In the genomic region with DNA sequence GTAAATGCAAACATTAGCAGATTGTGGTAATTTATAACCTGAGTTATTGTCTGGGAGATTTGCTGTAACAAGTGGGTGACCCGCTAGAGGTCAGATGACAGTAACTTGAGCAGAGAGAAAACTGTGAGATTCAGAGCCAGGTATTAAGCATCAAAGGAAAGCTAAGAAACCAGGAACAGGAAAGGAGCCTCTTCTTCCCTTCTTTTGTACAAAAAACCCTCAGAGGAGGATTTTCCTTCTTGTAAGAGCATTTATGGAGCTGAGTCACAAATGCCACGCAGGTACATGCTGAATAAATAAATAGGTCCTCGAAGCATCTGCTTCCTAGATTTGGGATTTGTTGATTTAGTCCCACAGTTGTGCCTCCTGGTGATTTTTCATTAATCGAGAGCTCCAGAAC, we compare ENCODE assay signal across 13 cellular contexts.
A peak's percentile ranks its signal among the peaks of the same experiment; 100 is the strongest.
DNase-seq lines count a peak whose midpoint lies in the region; ATAC-seq, FAIRE-seq and TF ChIP-seq lines count a peak whose summit lies in the region.
"Had no signal": no experiment of that assay in that cellular context is flagged by ENCODE, and none has a peak within 500 bp of the region (broad histone marks: within the 10 kb centered on the region; RNA-seq: fewer than 3 reads in every experiment).

No MANE protein-coding gene starts in this region.

- no peak overlapping the region for H3K4me2 ChIP-seq in SK-N-SH
- H3K4me2 ChIP-seq in Karpas-422 (ENCODE audit: low read depth, low read length, poor library complexity, severe bottlenecking): no peak overlapping the region

- H4K20me1 ChIP-seq in SK-N-SH (ENCODE audit: insufficient read depth): no peaks in the 10 kb centered on the region
- H4K20me1 ChIP-seq in Karpas-422 (ENCODE audit: insufficient read depth, low read depth, low read length): no peaks in the 10 kb centered on the region

- no peaks in the 10 kb centered on the region for H3K9me2 ChIP-seq in SK-N-SH
- no peaks in the 10 kb centered on the region for H3K9me2 ChIP-seq in Karpas-422 (replicated peaks; ENCODE audit: insufficient read depth, low read length)

- H3K27ac ChIP-seq in SK-N-SH (ENCODE audit: low read depth in 2 of 2, low read length in 1 of 2): no peak overlapping the region
- H3K27ac ChIP-seq in RWPE2 (ENCODE audit: poor library complexity, severe bottlenecking): no peak overlapping the region
- no peak overlapping the region for H3K27ac ChIP-seq in Karpas-422 (ENCODE audit: low read length)
- H3K27ac ChIP-seq: parathyroid adenoma had no signal

- H3K9ac ChIP-seq in SK-N-SH: no peak overlapping the region
- H3K9ac ChIP-seq in Karpas-422 (ENCODE audit: low read length): no peak overlapping the region
- H3K9ac ChIP-seq: parathyroid adenoma had no signal

- no peak overlapping the region for H3K4me3 ChIP-seq in SK-N-SH (ENCODE audit: low read depth in 2 of 2, low read length in 1 of 2)
- no peak overlapping the region for H3K4me3 ChIP-seq in RWPE2 (ENCODE audit: severe bottlenecking)
- H3K4me3 ChIP-seq in Karpas-422 (ENCODE audit: low read length): no peak overlapping the region

- TF ChIP-seq CTCF in SK-N-SH (IDR thresholded peaks at IDR 0.05) (no peak), RWPE2 (IDR thresholded peaks at IDR 0.05; ENCODE audit: poor library complexity, severe bottlenecking) (peak; percentile 23)

- no peaks in the 10 kb centered on the region for H3F3A ChIP-seq in SK-N-SH (replicated peaks; ENCODE audit: insufficient read depth)

- ATAC-seq in SK-N-SH treated with all-trans-retinoic acid at 6 μM for 48 hours (peak; percentile 42; the same call in 2 of the 3 replicates), RWPE2 (ENCODE audit: low read depth) (peak; percentile 46; the same call in 1 of the 3 replicates), HG03139 (IDR thresholded peaks at IDR 0.05; ENCODE audit: unreplicated experiment) (no peak)

- H3K27me3 ChIP-seq in SK-N-SH (ENCODE audit: insufficient read depth) (no peaks in the 10 kb centered on the region), RWPE2 (ENCODE audit: insufficient read depth, poor library complexity, severe bottlenecking) (no peaks in the 10 kb centered on the region), Karpas-422 (ENCODE audit: low read length) (no peaks in the 10 kb centered on the region)

- no peak for TF ChIP-seq EP300 in SK-N-SH (IDR thresholded peaks at IDR 0.05; ENCODE audit: borderline replicate concordance in 1 of 2, low read depth in 1 of 2, low read length in 1 of 2)

- 85% methylated on average over 4 of the region's 4 CpGs for WGBS in SK-N-SH (ENCODE audit: low lambda C conversion rate)

- FAIRE-seq in urothelium cell line (lab: Jason Lieb, UNC): peak; percentile 53

- H3K4me1 ChIP-seq in SK-N-SH (ENCODE audit: control insufficient read depth in 1 of 2, insufficient read depth in 2 of 2, low read depth in 1 of 2, low read length in 1 of 2) (peaks cover 0 to 12% of the 10 kb centered on the region in 2 experiments; a peak in 3 of 4 replicates), RWPE2 (ENCODE audit: insufficient read depth, poor library complexity, severe bottlenecking) (peaks cover 9% of the 10 kb centered on the region), Karpas-422 (ENCODE audit: low read length) (no peaks in the 10 kb centered on the region)
- H3K4me1 ChIP-seq: parathyroid adenoma had no signal

- no peak for TF ChIP-seq RAD21 in SK-N-SH (IDR thresholded peaks at IDR 0.05; ENCODE audit: low read length)

- H2AFZ ChIP-seq in SK-N-SH (ENCODE audit: low read depth) (no peak overlapping the region), Karpas-422 (ENCODE audit: low read length) (no peak overlapping the region)
- H2AFZ ChIP-seq: parathyroid adenoma had no signal

- H3K79me2 ChIP-seq in SK-N-SH (ENCODE audit: insufficient read depth): no peaks in the 10 kb centered on the region
- no peaks in the 10 kb centered on the region for H3K79me2 ChIP-seq in Karpas-422 (ENCODE audit: low read length)
- H3K79me2 ChIP-seq: parathyroid adenoma had no signal

- POLR2A ChIA-PET in SK-N-SH (lab: Yijun Ruan, JAX): no interaction called here

- CTCF ChIA-PET in SK-N-SH (lab: Yijun Ruan, JAX): interaction anchor here (1.0 to 2.6 kb wide), 4 partner anchors 9 to 554 kb away, joined by 3 to 15 read pairs (median 6); no protein-coding TSS in a partner anchor

- H3K9me3 ChIP-seq in SK-N-SH: no peaks in the 10 kb centered on the region
- no peaks in the 10 kb centered on the region for H3K9me3 ChIP-seq in RWPE2 (ENCODE audit: severe bottlenecking)
- no peaks in the 10 kb centered on the region for H3K9me3 ChIP-seq in Karpas-422 (ENCODE audit: low read length)

- H3K36me3 ChIP-seq in SK-N-SH (replicated peaks in 1 of 2; ENCODE audit: control insufficient read depth in 1 of 2, insufficient read depth in 2 of 2, low read length in 1 of 2) (no peaks in the 10 kb centered on the region), RWPE2 (ENCODE audit: low read depth) (no peaks in the 10 kb centered on the region), Karpas-422 (ENCODE audit: insufficient read depth, low read length) (no peaks in the 10 kb centered on the region)

- no peak for DNase-seq in SK-N-SH
- peak; percentile 32 for DNase-seq in NCI-H146 treated with DMSO at 0.1 percent for 48 hours (lab: John Stamatoyannopoulos, UW; ENCODE audit: unreplicated experiment)
- DNase-seq in RWPE2 (ENCODE audit: low spot score): no peak
- DNase-seq in urothelium cell line (ENCODE audit: low spot score): peak; percentile 32
- DNase-seq in Karpas-422: no peak
- no peak for DNase-seq in HCEC 1CT
- DNase-seq: activated effector memory CD4-positive, alpha-beta T cell treated with anti-CD3 and anti-CD28 coated beads, Interleukin-2, amount 50 U/mL, for 16 hours; GOT3; KG1; NK-92 treated with Interleukin-12 subunit alpha and Interleukin-12 subunit beta, amount 100 ng/mL, for 24 hours had no signal

TF ChIP-seq in SK-N-SH treated with all-trans-retinoic acid at 6 μM for 48 hours, 23 proteins besides CTCF, POLR2A, EP300 and RAD21 (continues in another document):
- TF ChIP-seq SNAI2 (CRISPR knock-in tag; IDR thresholded peaks at IDR 0.05): no peak
- TF ChIP-seq ZNF70 (CRISPR knock-in tag; IDR thresholded peaks at IDR 0.05): no peak
- peak; percentile 41 for TF ChIP-seq ISL1 (CRISPR knock-in tag; IDR thresholded peaks at IDR 0.05)
- TF ChIP-seq, protein P1, sequence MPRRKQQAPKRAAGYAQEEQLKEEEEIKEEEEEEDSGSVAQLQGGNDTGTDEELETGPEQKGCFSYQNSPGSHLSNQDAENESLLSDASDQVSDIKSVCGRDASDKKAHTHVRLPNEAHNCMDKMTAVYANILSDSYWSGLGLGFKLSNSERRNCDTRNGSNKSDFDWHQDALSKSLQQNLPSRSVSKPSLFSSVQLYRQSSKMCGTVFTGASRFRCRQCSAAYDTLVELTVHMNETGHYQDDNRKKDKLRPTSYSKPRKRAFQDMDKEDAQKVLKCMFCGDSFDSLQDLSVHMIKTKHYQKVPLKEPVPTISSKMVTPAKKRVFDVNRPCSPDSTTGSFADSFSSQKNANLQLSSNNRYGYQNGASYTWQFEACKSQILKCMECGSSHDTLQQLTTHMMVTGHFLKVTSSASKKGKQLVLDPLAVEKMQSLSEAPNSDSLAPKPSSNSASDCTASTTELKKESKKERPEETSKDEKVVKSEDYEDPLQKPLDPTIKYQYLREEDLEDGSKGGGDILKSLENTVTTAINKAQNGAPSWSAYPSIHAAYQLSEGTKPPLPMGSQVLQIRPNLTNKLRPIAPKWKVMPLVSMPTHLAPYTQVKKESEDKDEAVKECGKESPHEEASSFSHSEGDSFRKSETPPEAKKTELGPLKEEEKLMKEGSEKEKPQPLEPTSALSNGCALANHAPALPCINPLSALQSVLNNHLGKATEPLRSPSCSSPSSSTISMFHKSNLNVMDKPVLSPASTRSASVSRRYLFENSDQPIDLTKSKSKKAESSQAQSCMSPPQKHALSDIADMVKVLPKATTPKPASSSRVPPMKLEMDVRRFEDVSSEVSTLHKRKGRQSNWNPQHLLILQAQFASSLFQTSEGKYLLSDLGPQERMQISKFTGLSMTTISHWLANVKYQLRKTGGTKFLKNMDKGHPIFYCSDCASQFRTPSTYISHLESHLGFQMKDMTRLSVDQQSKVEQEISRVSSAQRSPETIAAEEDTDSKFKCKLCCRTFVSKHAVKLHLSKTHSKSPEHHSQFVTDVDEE (CRISPR knock-in tag; IDR thresholded peaks at IDR 0.05): no peak

TF ChIP-seq in SK-N-SH, 30 proteins besides CTCF, POLR2A, EP300 and RAD21:
- no peak for TF ChIP-seq TCF12 (IDR thresholded peaks at IDR 0.05)
- TF ChIP-seq YY1 (IDR thresholded peaks at IDR 0.05; ENCODE audit: low read depth): no peak
- TF ChIP-seq FOXM1 (IDR thresholded peaks at IDR 0.05; ENCODE audit: low read depth): no peak
- TF ChIP-seq, protein P2, sequence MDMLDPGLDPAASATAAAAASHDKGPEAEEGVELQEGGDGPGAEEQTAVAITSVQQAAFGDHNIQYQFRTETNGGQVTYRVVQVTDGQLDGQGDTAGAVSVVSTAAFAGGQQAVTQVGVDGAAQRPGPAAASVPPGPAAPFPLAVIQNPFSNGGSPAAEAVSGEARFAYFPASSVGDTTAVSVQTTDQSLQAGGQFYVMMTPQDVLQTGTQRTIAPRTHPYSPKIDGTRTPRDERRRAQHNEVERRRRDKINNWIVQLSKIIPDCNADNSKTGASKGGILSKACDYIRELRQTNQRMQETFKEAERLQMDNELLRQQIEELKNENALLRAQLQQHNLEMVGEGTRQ (IDR thresholded peaks at IDR 0.05; ENCODE audit: borderline replicate concordance, low read depth, low read length): no peak
- TF ChIP-seq POLR2AphosphoS5 (IDR thresholded peaks at IDR 0.05; ENCODE audit: low read depth, low read length): no peak
- TF ChIP-seq JUND (IDR thresholded peaks at IDR 0.05): no peak
- TF ChIP-seq, protein P3, sequence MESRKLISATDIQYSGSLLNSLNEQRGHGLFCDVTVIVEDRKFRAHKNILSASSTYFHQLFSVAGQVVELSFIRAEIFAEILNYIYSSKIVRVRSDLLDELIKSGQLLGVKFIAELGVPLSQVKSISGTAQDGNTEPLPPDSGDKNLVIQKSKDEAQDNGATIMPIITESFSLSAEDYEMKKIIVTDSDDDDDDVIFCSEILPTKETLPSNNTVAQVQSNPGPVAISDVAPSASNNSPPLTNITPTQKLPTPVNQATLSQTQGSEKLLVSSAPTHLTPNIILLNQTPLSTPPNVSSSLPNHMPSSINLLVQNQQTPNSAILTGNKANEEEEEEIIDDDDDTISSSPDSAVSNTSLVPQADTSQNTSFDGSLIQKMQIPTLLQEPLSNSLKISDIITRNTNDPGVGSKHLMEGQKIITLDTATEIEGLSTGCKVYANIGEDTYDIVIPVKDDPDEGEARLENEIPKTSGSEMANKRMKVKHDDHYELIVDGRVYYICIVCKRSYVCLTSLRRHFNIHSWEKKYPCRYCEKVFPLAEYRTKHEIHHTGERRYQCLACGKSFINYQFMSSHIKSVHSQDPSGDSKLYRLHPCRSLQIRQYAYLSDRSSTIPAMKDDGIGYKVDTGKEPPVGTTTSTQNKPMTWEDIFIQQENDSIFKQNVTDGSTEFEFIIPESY (IDR thresholded peaks at IDR 0.05; ENCODE audit: borderline replicate concordance, low read depth): no peak
- no peak for TF ChIP-seq MEF2A (IDR thresholded peaks at IDR 0.05; ENCODE audit: borderline replicate concordance, low read depth)
TF ChIP-seq in SK-N-SH: peak in this region for 0.

Comparison
In these comparisons a context has a peak if more than half of its experiments do, and no peak if none do; other contexts are left out.
1. DNase-seq: peak in NCI-H146 treated with DMSO at 0.1 percent for 48 hours (single experiment) and urothelium cell line (single experiment); none in SK-N-SH (single experiment), RWPE2 (single experiment), Karpas-422 (single experiment) and HCEC 1CT (single experiment).